ENCODE assay signal across 12 cellular contexts in genomic region chr9:90065001-90065400, GRCh38.
"Had no signal": no experiment of that assay in that cellular context is flagged by ENCODE, and none has a peak within 500 bp of the region (broad histone marks: within the 10 kb centered on the region; RNA-seq: fewer than 3 reads in every experiment).

No MANE protein-coding gene starts in this region.

- ATAC-seq: right cardiac atrium; stimulated activated naive CD8-positive, alpha-beta T cell treated with anti-CD3 and anti-CD28 coated beads, Interleukin-15, Interleukin-2, amounts not matched to agents 100 U/mL and 50 U/mL, for 24 hours had no signal

- DNase-seq: activated B cell treated with CpG ODN at 0.5 μM for 24 hours; activated CD4-positive, alpha-beta T cell treated with anti-CD3 and anti-CD28 coated beads, Interleukin-2, amount 50 U/mL, for 1 hour; activated naive CD4-positive, alpha-beta T cell treated with anti-CD3 and anti-CD28 coated beads, Interleukin-2, amount 10 ng/mL, durations not matched to agents 7 days and 5 days; dorsolateral prefrontal cortex; endodermal cell; erythroblast; kidney; nephron progenitor cell; occipital lobe; right cardiac atrium; stimulated activated naive CD8-positive, alpha-beta T cell treated with anti-CD3 and anti-CD28 coated beads, Interleukin-15, Interleukin-2, amounts not matched to agents 100 U/mL and 50 U/mL, for 24 hours; upper lobe of left lung had no signal
